8 cellular contexts compared by ENCODE assay signal in the genomic region with DNA sequence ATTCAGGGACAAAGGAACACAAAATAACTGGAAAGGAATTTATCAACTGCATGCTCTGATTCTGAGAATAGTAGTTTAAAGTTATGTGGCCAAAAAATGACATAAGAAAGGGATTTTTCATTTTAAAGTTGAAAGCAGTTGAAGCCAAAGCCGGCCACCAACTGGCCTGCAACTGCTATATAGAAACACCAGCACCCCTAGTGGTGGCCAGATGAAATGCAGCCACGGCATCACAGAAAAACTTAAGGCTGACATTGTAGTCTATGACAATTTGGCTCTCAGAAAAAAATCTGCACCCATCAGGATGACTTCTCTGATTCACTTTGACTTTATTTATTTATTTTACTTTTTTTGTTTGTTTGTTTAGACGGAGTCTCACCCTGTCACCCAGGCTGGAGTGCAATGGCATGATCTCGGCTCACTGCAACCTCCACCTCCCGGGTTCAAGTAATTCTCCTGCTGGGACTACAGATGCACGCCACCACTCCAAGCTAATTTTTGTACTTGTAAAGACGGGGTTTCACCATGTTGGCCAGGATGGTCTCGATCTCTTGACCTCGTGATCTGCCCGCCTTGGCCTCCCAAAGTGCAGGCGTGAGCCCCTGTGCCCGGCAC.
DNase-seq lines count a peak whose midpoint lies in the region; ATAC-seq and TF ChIP-seq lines count a peak whose summit lies in the region.

No MANE protein-coding gene starts in this region.

- peak; percentile 36 for DNase-seq in SKM-1 treated with dmso at 0.1 percent for 144 hours (lab: John Stamatoyannopoulos, UW; ENCODE audit: unreplicated experiment)
- DNase-seq in SKM-1 (lab: John Stamatoyannopoulos, UW; ENCODE audit: unreplicated experiment), result no peak
- peak; percentile 43 for DNase-seq in NCI-H2029 treated with DMSO at 0.1 percent for 48 hours (lab: John Stamatoyannopoulos, UW)
- DNase-seq in cardiac fibroblast (ENCODE audit: low read depth in 2 of 2), result peak; percentile 76 to 78
- DNase-seq in kidney glomerular epithelial cell (lab: John Stamatoyannopoulos, UW), result peak; percentile 29
- DNase-seq in stimulated activated CD4-positive, alpha-beta T cell treated with anti-CD3 and anti-CD28 coated beads, Interleukin-4, amount 100 ng/mL, for 24 hours, result peak; percentile 70

- ATAC-seq in HG02678 (IDR thresholded peaks at IDR 0.05; ENCODE audit: unreplicated experiment), result peak; percentile 91

- no peak overlapping the region for H3K4me3 ChIP-seq in WI38 (ENCODE audit: low read depth, low read length)
- no peak overlapping the region for H3K4me3 ChIP-seq in cardiac fibroblast (replicated peaks in 1 of 2; ENCODE audit: low read depth in 2 of 2, low read length in 2 of 2)

- TF ChIP-seq CTCF in WI38 (IDR thresholded peaks at IDR 0.05; ENCODE audit: low read depth, low read length) (peak; percentile 100), cardiac fibroblast (IDR thresholded peaks at IDR 0.05; ENCODE audit: low read depth, low read length) (peak; percentile 97)
